ENCODE assay signal across 27 cellular contexts in genomic region chr12:120141336-120141735, GRCh38.
"Had no signal": no experiment of that assay in that cellular context is flagged by ENCODE, and none has a peak within 500 bp of the region (broad histone marks: within the 10 kb centered on the region; RNA-seq: fewer than 3 reads in every experiment).

No MANE protein-coding gene starts in this region.

- H3K27ac ChIP-seq: body of pancreas, cardiac muscle cell, esophagus muscularis mucosa, ovary, psoas muscle, right atrium auricular region, suprapubic skin, transverse colon had no signal

- H3K9me3 ChIP-seq: body of pancreas, esophagus muscularis mucosa, ovary, psoas muscle, right atrium auricular region, suprapubic skin, transverse colon had no signal

- DNase-seq: activated CD4-positive, alpha-beta T cell treated with anti-CD3 and anti-CD28 coated beads for 4 hours; activated CD4-positive, alpha-beta T cell treated with anti-CD3 and anti-CD28 coated beads, Interleukin-2, amount 50 U/mL, for 48 hours; activated CD4-positive, CD25-positive, alpha-beta regulatory T cell; activated CD8-positive, alpha-beta memory T cell treated with anti-CD3 and anti-CD28 coated beads, Interleukin-2, amount 50 U/mL, for 48 hours; activated effector memory CD4-positive, alpha-beta T cell treated with Interleukin-2 at 50 U/mL for 16 hours; activated naive CD4-positive, alpha-beta T cell treated with anti-CD3 and anti-CD28 coated beads, Interleukin-2, amount 10 ng/mL, durations not matched to agents 7 days and 5 days; activated naive CD8-positive, alpha-beta T cell treated with anti-CD3 and anti-CD28 coated beads, Interleukin-2, amount 50 U/mL, for 24 hours; activated T-cell treated with anti-CD3 and anti-CD28 coated beads, Interleukin-2, amount 50 U/mL, for 48 hours; body of pancreas; effector memory CD4-positive, alpha-beta T cell; hippocampal formation; left ventricle myocardium superior; mammary epithelial cell; ovary; psoas muscle; stimulated activated CD4-positive, alpha-beta T cell treated with anti-CD3 and anti-CD28 coated beads, Interleukin-4, amount 100 ng/mL, for 4 hours; stimulated activated naive CD8-positive, alpha-beta T cell treated with anti-CD3 and anti-CD28 coated beads, Interleukin-15, amount 100 ng/mL, for 72 hours; T-helper 17 cell; transverse colon had no signal

- H3K27me3 ChIP-seq: body of pancreas, cardiac muscle cell, esophagus muscularis mucosa, ovary, right atrium auricular region, suprapubic skin, transverse colon had no signal

- H3K4me1 Mint-ChIP-seq: activated naive CD4-positive, alpha-beta T cell treated with anti-CD3 and anti-CD28 coated beads, Interleukin-2, amount 10 ng/mL, durations not matched to agents 7 days and 5 days; activated naive CD8-positive, alpha-beta T cell treated with anti-CD3 and anti-CD28 coated beads, Interleukin-2, amount 50 U/mL, for 24 hours; stimulated activated naive CD8-positive, alpha-beta T cell treated with anti-CD3 and anti-CD28 coated beads, Interleukin-15, amount 100 ng/mL, for 72 hours had no signal

- FAIRE-seq: colon, frontal cortex, urothelium cell line had no signal

- ATAC-seq: activated naive CD8-positive, alpha-beta T cell treated with anti-CD3 and anti-CD28 coated beads, Interleukin-2, amount 50 U/mL, for 24 hours; body of pancreas; left ventricle myocardium superior; natural killer cell treated with Interleukin-12 subunit alpha and Interleukin-12 subunit beta and Interleukin-15 and Interleukin-18, amount 100 ng/mL, for 72 hours; psoas muscle; stimulated activated naive CD8-positive, alpha-beta T cell treated with anti-CD3 and anti-CD28 coated beads, Interleukin-15, amount 100 ng/mL, for 72 hours; T-helper 17 cell had no signal

- H3K4me3 ChIP-seq: body of pancreas, cardiac muscle cell, esophagus muscularis mucosa, ovary, psoas muscle, right atrium auricular region, suprapubic skin, transverse colon had no signal

- H3K4me3 Mint-ChIP-seq: activated naive CD4-positive, alpha-beta T cell treated with anti-CD3 and anti-CD28 coated beads, Interleukin-2, amount 10 ng/mL, durations not matched to agents 7 days and 5 days; activated naive CD8-positive, alpha-beta T cell treated with anti-CD3 and anti-CD28 coated beads, Interleukin-2, amount 50 U/mL, for 24 hours; natural killer cell treated with Interleukin-12 subunit alpha and Interleukin-12 subunit beta and Interleukin-15 and Interleukin-18, amount 100 ng/mL, for 72 hours; stimulated activated naive CD8-positive, alpha-beta T cell treated with anti-CD3 and anti-CD28 coated beads, Interleukin-15, amount 100 ng/mL, for 72 hours; T-helper 17 cell had no signal

- H3K4me1 ChIP-seq: body of pancreas, esophagus muscularis mucosa, psoas muscle, right atrium auricular region, suprapubic skin, transverse colon had no signal

- H3K36me3 ChIP-seq: ovary had no signal

- H3K9me3 Mint-ChIP-seq: activated naive CD4-positive, alpha-beta T cell treated with anti-CD3 and anti-CD28 coated beads, Interleukin-2, amount 10 ng/mL, durations not matched to agents 7 days and 5 days; activated naive CD8-positive, alpha-beta T cell treated with anti-CD3 and anti-CD28 coated beads, Interleukin-2, amount 50 U/mL, for 24 hours; natural killer cell treated with Interleukin-12 subunit alpha and Interleukin-12 subunit beta and Interleukin-15 and Interleukin-18, amount 100 ng/mL, for 72 hours; stimulated activated naive CD8-positive, alpha-beta T cell treated with anti-CD3 and anti-CD28 coated beads, Interleukin-15, amount 100 ng/mL, for 72 hours had no signal

- H3K27ac Mint-ChIP-seq: activated naive CD4-positive, alpha-beta T cell treated with anti-CD3 and anti-CD28 coated beads, Interleukin-2, amount 10 ng/mL, durations not matched to agents 7 days and 5 days; natural killer cell treated with Interleukin-12 subunit alpha and Interleukin-12 subunit beta and Interleukin-15 and Interleukin-18, amount 100 ng/mL, for 72 hours; T-helper 17 cell had no signal
